In the genomic region with DNA sequence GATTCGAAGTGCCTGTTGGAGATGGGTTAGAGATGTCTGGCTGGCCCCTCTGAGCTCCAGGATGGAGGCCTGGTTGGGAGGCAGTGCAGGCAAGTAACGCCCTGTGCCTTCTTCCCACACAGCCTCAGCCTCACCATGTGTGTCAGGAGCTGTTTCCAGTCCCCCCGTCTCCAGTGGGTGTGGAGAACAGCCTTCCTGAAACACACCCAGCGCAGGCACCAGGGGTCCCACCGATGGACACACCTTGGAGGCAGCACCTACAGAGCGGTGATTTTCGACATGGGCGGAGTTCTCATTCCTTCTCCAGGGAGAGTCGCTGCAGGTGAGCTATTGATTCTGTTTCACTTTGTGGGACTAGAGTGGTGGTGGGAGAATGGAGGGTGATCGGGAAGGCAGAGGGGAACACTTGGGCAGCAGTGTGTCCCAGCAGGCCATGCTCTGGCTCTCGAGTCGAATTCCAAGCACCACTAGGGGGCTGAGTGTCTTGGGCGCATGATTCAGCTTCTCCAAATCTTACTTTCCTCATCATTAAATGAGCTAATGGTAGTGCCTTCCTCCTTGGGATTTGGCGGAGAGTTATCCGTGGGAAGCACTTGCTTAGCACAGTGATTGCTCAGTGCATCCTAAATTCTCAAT, we compare ENCODE assay signal across 1 cellular context.
TF ChIP-seq lines count a peak whose summit lies in the region.

No MANE protein-coding gene starts in this region.

TF ChIP-seq in K562, 482 proteins besides CTCF, POLR2A, EP300 and RAD21 (continued from another document):
- TF ChIP-seq, protein P1, sequence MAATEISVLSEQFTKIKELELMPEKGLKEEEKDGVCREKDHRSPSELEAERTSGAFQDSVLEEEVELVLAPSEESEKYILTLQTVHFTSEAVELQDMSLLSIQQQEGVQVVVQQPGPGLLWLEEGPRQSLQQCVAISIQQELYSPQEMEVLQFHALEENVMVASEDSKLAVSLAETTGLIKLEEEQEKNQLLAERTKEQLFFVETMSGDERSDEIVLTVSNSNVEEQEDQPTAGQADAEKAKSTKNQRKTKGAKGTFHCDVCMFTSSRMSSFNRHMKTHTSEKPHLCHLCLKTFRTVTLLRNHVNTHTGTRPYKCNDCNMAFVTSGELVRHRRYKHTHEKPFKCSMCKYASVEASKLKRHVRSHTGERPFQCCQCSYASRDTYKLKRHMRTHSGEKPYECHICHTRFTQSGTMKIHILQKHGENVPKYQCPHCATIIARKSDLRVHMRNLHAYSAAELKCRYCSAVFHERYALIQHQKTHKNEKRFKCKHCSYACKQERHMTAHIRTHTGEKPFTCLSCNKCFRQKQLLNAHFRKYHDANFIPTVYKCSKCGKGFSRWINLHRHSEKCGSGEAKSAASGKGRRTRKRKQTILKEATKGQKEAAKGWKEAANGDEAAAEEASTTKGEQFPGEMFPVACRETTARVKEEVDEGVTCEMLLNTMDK (IDR thresholded peaks at IDR 0.05; ENCODE audit: borderline replicate concordance, insufficient read depth, low read depth, low read length, poor library complexity, severe bottlenecking): peak; percentile 49
- peak; percentile 25; the same call in 1 of the 2 replicates for TF ChIP-seq MAFG (tag; conservative IDR thresholded peaks at IDR 0.05)
- no peak for TF ChIP-seq U2AF1 (optimal IDR thresholded peaks at IDR 0.05; ENCODE audit: low read depth, low read length)
- TF ChIP-seq XRCC5 (IDR thresholded peaks at IDR 0.05; ENCODE audit: low read depth, low read length): 0 out of 2 replicates have a peak, but pooled peaks have one; percentile 24
- TF ChIP-seq, protein P2, sequence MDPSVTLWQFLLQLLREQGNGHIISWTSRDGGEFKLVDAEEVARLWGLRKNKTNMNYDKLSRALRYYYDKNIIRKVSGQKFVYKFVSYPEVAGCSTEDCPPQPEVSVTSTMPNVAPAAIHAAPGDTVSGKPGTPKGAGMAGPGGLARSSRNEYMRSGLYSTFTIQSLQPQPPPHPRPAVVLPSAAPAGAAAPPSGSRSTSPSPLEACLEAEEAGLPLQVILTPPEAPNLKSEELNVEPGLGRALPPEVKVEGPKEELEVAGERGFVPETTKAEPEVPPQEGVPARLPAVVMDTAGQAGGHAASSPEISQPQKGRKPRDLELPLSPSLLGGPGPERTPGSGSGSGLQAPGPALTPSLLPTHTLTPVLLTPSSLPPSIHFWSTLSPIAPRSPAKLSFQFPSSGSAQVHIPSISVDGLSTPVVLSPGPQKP (CRISPR knock-in tag; IDR thresholded peaks at IDR 0.05): no peak
- TF ChIP-seq ZNF174 (CRISPR knock-in tag; IDR thresholded peaks at IDR 0.05): no peak
- 0 out of 2 replicates have a peak, but pooled peaks have one; percentile 8 for TF ChIP-seq ZNF316 (IDR thresholded peaks at IDR 0.05)
- peak; percentile 18; the same call in 1 of the 2 replicates for TF ChIP-seq MAFF (IDR thresholded peaks at IDR 0.05; ENCODE audit: low read length)
- peak; percentile 75 for TF ChIP-seq NFE2 (IDR thresholded peaks at IDR 0.05; ENCODE audit: low read depth)
- TF ChIP-seq E2F3 (CRISPR knock-in tag; IDR thresholded peaks at IDR 0.05): no peak
- TF ChIP-seq PURB (CRISPR knock-in tag; IDR thresholded peaks at IDR 0.05; ENCODE audit: low read depth): no peak
- TF ChIP-seq BCOR (IDR thresholded peaks at IDR 0.05): no peak
- TF ChIP-seq, protein P3, sequence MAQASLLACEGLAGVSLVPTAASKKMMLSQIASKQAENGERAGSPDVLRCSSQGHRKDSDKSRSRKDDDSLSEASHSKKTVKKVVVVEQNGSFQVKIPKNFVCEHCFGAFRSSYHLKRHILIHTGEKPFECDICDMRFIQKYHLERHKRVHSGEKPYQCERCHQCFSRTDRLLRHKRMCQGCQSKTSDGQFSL (CRISPR knock-in tag; IDR thresholded peaks at IDR 0.05): no peak
- TF ChIP-seq, protein P3 (tag; IDR thresholded peaks at IDR 0.05): no peak
- no peak for TF ChIP-seq KAT2B (IDR thresholded peaks at IDR 0.05; ENCODE audit: low read depth, low read length)
- peak; percentile 33; the same call in 1 of the 2 replicates for TF ChIP-seq MAFK (IDR thresholded peaks at IDR 0.05; ENCODE audit: low read length)
- no peak for TF ChIP-seq ZNF124 (CRISPR knock-in tag; IDR thresholded peaks at IDR 0.05)
